1 cellular context compared by ENCODE assay signal in genomic region chr17:16941643-16942042, GRCh38.
TF ChIP-seq lines count a peak whose summit lies in the region.

No MANE protein-coding gene starts in this region.

TF ChIP-seq in IMR-90, 13 proteins besides CTCF, POLR2A, EP300 and RAD21:
- no peak for TF ChIP-seq CHD1 (IDR thresholded peaks at IDR 0.05; ENCODE audit: low read depth, low read length)
- no peak for TF ChIP-seq MXI1 (IDR thresholded peaks at IDR 0.05; ENCODE audit: borderline replicate concordance, low read depth, low read length)
- no peak for TF ChIP-seq USF2 (IDR thresholded peaks at IDR 0.05; ENCODE audit: low read depth, low read length)
- TF ChIP-seq FOS (IDR thresholded peaks at IDR 0.05; ENCODE audit: low read depth, low read length): no peak
- TF ChIP-seq MAZ (IDR thresholded peaks at IDR 0.05; ENCODE audit: borderline replicate concordance, low read depth, low read length): no peak
- TF ChIP-seq BHLHE40 (IDR thresholded peaks at IDR 0.05; ENCODE audit: low read depth, low read length): no peak
- TF ChIP-seq RFX5 (IDR thresholded peaks at IDR 0.05; ENCODE audit: low read depth, low read length): no peak
- TF ChIP-seq SMC3 (IDR thresholded peaks at IDR 0.05; ENCODE audit: low read depth, low read length): no peak
- no peak for TF ChIP-seq RCOR1 (IDR thresholded peaks at IDR 0.05; ENCODE audit: insufficient replicate concordance, low read length)
- no peak for TF ChIP-seq ELK1 (IDR thresholded peaks at IDR 0.05; ENCODE audit: borderline replicate concordance, low read depth, low read length)
- TF ChIP-seq CEBPB (IDR thresholded peaks at IDR 0.05; ENCODE audit: low read depth, low read length): no peak
- TF ChIP-seq NFE2L2 (IDR thresholded peaks at IDR 0.05; ENCODE audit: low read depth, low read length): no peak
- TF ChIP-seq MAFK (IDR thresholded peaks at IDR 0.05; ENCODE audit: low read depth, low read length): no peak
